10 cellular contexts compared by ENCODE assay signal in the genomic region with DNA sequence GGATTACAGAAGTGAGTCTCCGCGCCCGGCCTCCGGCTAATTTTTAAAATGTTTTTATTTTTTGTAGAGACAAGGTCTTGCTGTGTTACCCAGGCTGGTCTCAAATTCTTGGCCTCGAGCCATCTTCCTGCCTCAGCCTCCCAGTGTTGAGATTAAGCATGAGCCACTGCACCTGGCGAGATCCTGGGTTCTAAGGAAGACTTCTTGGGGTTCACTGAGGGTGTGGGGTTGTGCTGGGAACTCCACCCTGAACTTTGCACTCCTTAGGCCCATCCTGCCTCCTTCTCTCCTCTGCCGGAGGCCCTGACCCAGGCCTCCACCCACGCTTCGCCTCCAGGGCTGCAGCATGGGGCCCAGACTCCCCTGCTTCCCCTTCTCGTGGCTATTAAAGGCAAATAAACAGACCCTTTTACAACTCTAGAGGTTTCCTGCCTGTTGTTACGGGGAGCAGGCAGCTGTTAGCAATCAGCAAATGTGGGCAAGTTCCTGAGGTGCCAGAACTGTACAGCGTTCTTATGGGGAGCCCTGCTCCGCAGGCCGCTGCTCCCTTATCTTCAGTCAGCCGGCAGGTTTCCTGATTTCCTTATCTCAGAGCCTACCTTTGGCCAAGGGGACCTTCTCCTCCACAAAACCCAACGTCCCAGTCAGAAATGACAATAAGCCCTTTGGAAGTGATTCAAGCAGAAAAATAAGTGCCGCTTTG. TPM values are rescaled to one million over a fixed set of nuclear protein-coding genes. Genes with fewer than 3 reads are reported as not detected.
A peak's percentile ranks its signal among the peaks of the same experiment; 100 is the strongest.
DNase-seq lines count a peak whose midpoint lies in the region; ATAC-seq, FAIRE-seq and TF ChIP-seq lines count a peak whose summit lies in the region.
"Had no signal": no experiment of that assay in that cellular context is flagged by ENCODE, and none has a peak within 500 bp of the region (broad histone marks: within the 10 kb centered on the region; RNA-seq: fewer than 3 reads in every experiment).

No MANE protein-coding gene starts in this region.

- POLR2A ChIA-PET in endothelial cell of umbilical vein (lab: Charles Lee): no interaction called here

- peak overlapping the region; percentile 68 for H3K9ac ChIP-seq in BLaER1
- H3K9ac ChIP-seq in endothelial cell of umbilical vein (replicated peaks; ENCODE audit: extremely low read depth, insufficient read depth, low read length): no peak overlapping the region
- H3K9ac ChIP-seq in mesendoderm (ENCODE audit: low read length): no peak overlapping the region

- no peak for TF ChIP-seq CTCF in endothelial cell of umbilical vein (IDR thresholded peaks at IDR 0.05; ENCODE audit: extremely low read depth in 1 of 2, insufficient read depth in 1 of 2, low read depth in 1 of 2, low read length in 2 of 2)

- H3K4me3 ChIP-seq in BLaER1 (0 out of 2 replicates have a peak overlapping the region, but pooled peaks have one; percentile 13), endothelial cell of umbilical vein (replicated peaks in 1 of 3; ENCODE audit: insufficient read depth in 1 of 3, low read depth in 1 of 3, low read length in 3 of 3) (no peak overlapping the region), mesendoderm (ENCODE audit: low read length) (no peak overlapping the region)
- H3K4me3 ChIP-seq: MG63 had no signal

- CTCF ChIA-PET in endothelial cell of umbilical vein (lab: Charles Lee): no interaction called here

- DNase-seq in KG1 (lab: John Stamatoyannopoulos, UW) (peak; percentile 72), endothelial cell of umbilical vein (ENCODE audit: low read depth, low spot score) (peak; percentile 83), NCI-H1417 treated with DMSO at 0.1 percent for 48 hours (lab: John Stamatoyannopoulos, UW) (no peak), AG08395 (ENCODE audit: low spot score) (no peak), mesendoderm (no peak)
- no peak for DNase-seq in activated T-cell treated with anti-CD3 and anti-CD28 coated beads, Interleukin-2, amount 50 U/mL, for 1 hour
- DNase-seq: MG63; naive thymus-derived CD4-positive, alpha-beta T cell had no signal

- no peak overlapping the region for H3K18ac ChIP-seq in mesendoderm (ENCODE audit: low read length)

- no peak overlapping the region for H2BK120ac ChIP-seq in mesendoderm (ENCODE audit: low read depth, low read length)

- no peaks in the 10 kb centered on the region for H3K27me3 ChIP-seq in BLaER1
- H3K27me3 ChIP-seq in endothelial cell of umbilical vein (ENCODE audit: control insufficient read depth in 2 of 2, insufficient read depth in 2 of 2, low read length in 2 of 2): no peaks in the 10 kb centered on the region
- no peaks in the 10 kb centered on the region for H3K27me3 ChIP-seq in mesendoderm (ENCODE audit: insufficient read depth, low read length, poor library complexity)
- H3K27me3 ChIP-seq: MG63 had no signal

- WGBS in mesendoderm (ENCODE audit: extremely low coverage, insufficient coverage, low lambda C conversion rate): no CpG with 5 or more reads among the region's 17 CpGs

- H3K79me1 ChIP-seq in mesendoderm (ENCODE audit: low read length): no peaks in the 10 kb centered on the region

- no peak overlapping the region for H3K23ac ChIP-seq in mesendoderm (ENCODE audit: low read length)

- H3K4me2 ChIP-seq in BLaER1 (peak overlapping the region; percentile 75), endothelial cell of umbilical vein (ENCODE audit: insufficient read depth, low read length) (no peak overlapping the region), mesendoderm (ENCODE audit: low read length) (no peak overlapping the region)

- no peaks in the 10 kb centered on the region for H3K36me3 ChIP-seq in BLaER1
- no peaks in the 10 kb centered on the region for H3K36me3 ChIP-seq in endothelial cell of umbilical vein (ENCODE audit: control insufficient read depth in 2 of 2, extremely low read depth in 1 of 2, insufficient read depth in 2 of 2, low read length in 2 of 2)
- no peaks in the 10 kb centered on the region for H3K36me3 ChIP-seq in mesendoderm (ENCODE audit: control insufficient read depth, insufficient read depth, low read length)
- H3K36me3 ChIP-seq: MG63 had no signal

- H4K8ac ChIP-seq in mesendoderm (ENCODE audit: low read depth, low read length): no peak overlapping the region

- dilution Hi-C loops in endothelial cell of umbilical vein (cut with MboI; ENCODE audit: extremely low pct_ligation_motif_present, low sequenced_read_pairs): no loop called here

- H4K5ac ChIP-seq in mesendoderm (ENCODE audit: low read length): no peak overlapping the region

- H2BK15ac ChIP-seq in mesendoderm (replicated peaks; ENCODE audit: low read depth): no peak overlapping the region

- no peak overlapping the region for H2AK5ac ChIP-seq in mesendoderm (ENCODE audit: low read length)

- no peak overlapping the region for H3K56ac ChIP-seq in mesendoderm (ENCODE audit: low read length)

- H2BK5ac ChIP-seq in mesendoderm (ENCODE audit: low read length): no peak overlapping the region

- H3K27ac ChIP-seq in BLaER1 (peak overlapping the region; percentile 80), endothelial cell of umbilical vein (ENCODE audit: insufficient read depth, low read depth, low read length) (no peak overlapping the region), mesendoderm (ENCODE audit: low read depth, low read length) (no peak overlapping the region)

- H3K4me1 ChIP-seq in BLaER1: peaks cover 66% of the 10 kb centered on the region
- no peaks in the 10 kb centered on the region for H3K4me1 ChIP-seq in endothelial cell of umbilical vein (ENCODE audit: control insufficient read depth, extremely low read depth, insufficient read depth, low read length)
- no peaks in the 10 kb centered on the region for H3K4me1 ChIP-seq in mesendoderm (ENCODE audit: control insufficient read depth, low read depth, low read length)

- intact Hi-C loops in endothelial cell of umbilical vein (cut with micrococcal nuclease): no loop called here

- peak overlapping the region; percentile 33 for H2AFZ ChIP-seq in endothelial cell of umbilical vein (ENCODE audit: low read depth, low read length)

- H4K20me1 ChIP-seq in BLaER1 (no peaks in the 10 kb centered on the region), endothelial cell of umbilical vein (replicated peaks; ENCODE audit: control insufficient read depth, extremely low read depth, insufficient read depth, low read length) (no peaks in the 10 kb centered on the region)

- H3K79me2 ChIP-seq in endothelial cell of umbilical vein (ENCODE audit: control insufficient read depth, insufficient read depth, low read length) (no peaks in the 10 kb centered on the region), mesendoderm (ENCODE audit: control insufficient read depth, insufficient read depth, low read length) (no peaks in the 10 kb centered on the region)

- TF ChIP-seq POLR2A in endothelial cell of umbilical vein (IDR thresholded peaks at IDR 0.05; ENCODE audit: low read depth, low read length): no peak

- peak; percentile 71 for ATAC-seq in GM19351 (IDR thresholded peaks at IDR 0.05; ENCODE audit: unreplicated experiment)
- ATAC-seq: naive thymus-derived CD4-positive, alpha-beta T cell had no signal

- no TSS peak for BruUV-seq in endothelial cell of umbilical vein (replicated peaks; lab: Mats Ljungman, UMichigan)

- no peaks in the 10 kb centered on the region for H3K9me3 ChIP-seq in BLaER1
- H3K9me3 ChIP-seq in endothelial cell of umbilical vein (replicated peaks; ENCODE audit: control insufficient read depth, insufficient read depth, low read length): no peaks in the 10 kb centered on the region
- H3K9me3 ChIP-seq: MG63 had no signal

- no peak for FAIRE-seq in endothelial cell of umbilical vein (lab: Jason Lieb, UNC)

- no peaks in the 10 kb centered on the region for H3K9me1 ChIP-seq in endothelial cell of umbilical vein (replicated peaks; ENCODE audit: control insufficient read depth, extremely low read depth, insufficient read depth, low read length)

- H3K4ac ChIP-seq in mesendoderm (ENCODE audit: low read depth, low read length): no peak overlapping the region

TF ChIP-seq in endothelial cell of umbilical vein, 7 proteins besides CTCF, POLR2A, EP300 and RAD21:
- TF ChIP-seq MYC (IDR thresholded peaks at IDR 0.05; ENCODE audit: low read depth, low read length) (no peak), EZH2 (IDR thresholded peaks at IDR 0.05; ENCODE audit: borderline replicate concordance, low read depth, low read length, severe bottlenecking) (no peak), GATA2 (IDR thresholded peaks at IDR 0.05; ENCODE audit: insufficient read depth, insufficient read length, low read depth, low read length) (no peak), FOS (IDR thresholded peaks at IDR 0.05; ENCODE audit: borderline replicate concordance, insufficient read depth, low read length) (no peak), JUN (IDR thresholded peaks at IDR 0.05; ENCODE audit: borderline replicate concordance, insufficient read depth, insufficient read length, low read depth) (no peak), POLR2AphosphoS5 (IDR thresholded peaks at IDR 0.05; ENCODE audit: insufficient read depth, low read depth, low read length) (no peak)
- TF ChIP-seq, protein P1, sequence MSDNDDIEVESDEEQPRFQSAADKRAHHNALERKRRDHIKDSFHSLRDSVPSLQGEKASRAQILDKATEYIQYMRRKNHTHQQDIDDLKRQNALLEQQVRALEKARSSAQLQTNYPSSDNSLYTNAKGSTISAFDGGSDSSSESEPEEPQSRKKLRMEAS (IDR thresholded peaks at IDR 0.05; ENCODE audit: insufficient read depth, insufficient read length): no peak

RNA-seq across cellular contexts. Expression of a gene that starts 41.0 kb away (rescaled TPM):
- 7.6 and 9.4 TPM in 2 replicates for total RNA-seq in endothelial cell of umbilical vein
- 2.0 and 2.5 TPM in 2 replicates for polyA plus RNA-seq in endothelial cell of umbilical vein
- 3.2 and 3.8 TPM in 2 replicates for polyA plus RNA-seq in endothelial cell of umbilical vein (2011; cell fraction: cytosol; rRNA removed)
- 3.9 and 5.9 TPM in 2 replicates for polyA plus RNA-seq in endothelial cell of umbilical vein (2011; cell fraction: nucleus; rRNA removed)
- polyA plus RNA-seq in endothelial cell of umbilical vein (2012): 3.2 and 5.6 TPM in 2 replicates
- polyA minus RNA-seq in endothelial cell of umbilical vein: 2.1 and 3.3 TPM in 2 replicates
- polyA minus RNA-seq in endothelial cell of umbilical vein (2011; cell fraction: cytosol; rRNA and poly(A)+ RNA removed): 5.7 TPM
- 5.0 and 5.6 TPM in 2 replicates for polyA minus RNA-seq in endothelial cell of umbilical vein (2011; cell fraction: nucleus; rRNA and poly(A)+ RNA removed)
- polyA plus RNA-seq in mesendoderm (2013, experiment 1 of 2): 10.6 TPM
- polyA plus RNA-seq in mesendoderm (2013, experiment 2 of 2): 10.9 TPM

RNA-seq across cellular contexts. Expression of a gene that starts 57.9 kb away (rescaled TPM):
- total RNA-seq in endothelial cell of umbilical vein: 133 and 136 TPM in 2 replicates
- polyA plus RNA-seq in endothelial cell of umbilical vein: 153 and 160 TPM in 2 replicates
- polyA plus RNA-seq in endothelial cell of umbilical vein (2011; cell fraction: cytosol; rRNA removed): 135 and 150 TPM in 2 replicates
- polyA plus RNA-seq in endothelial cell of umbilical vein (2011; cell fraction: nucleus; rRNA removed): 108 and 109 TPM in 2 replicates
- 67.7 and 92.7 TPM in 2 replicates for polyA plus RNA-seq in endothelial cell of umbilical vein (2012)
- 139 and 149 TPM in 2 replicates for polyA minus RNA-seq in endothelial cell of umbilical vein
- polyA minus RNA-seq in endothelial cell of umbilical vein (2011; cell fraction: cytosol; rRNA and poly(A)+ RNA removed): 85.5 TPM
- 40.8 and 68.6 TPM in 2 replicates for polyA minus RNA-seq in endothelial cell of umbilical vein (2011; cell fraction: nucleus; rRNA and poly(A)+ RNA removed)
- polyA plus RNA-seq in mesendoderm (2013, experiment 1 of 2): 277 TPM
- 282 TPM for polyA plus RNA-seq in mesendoderm (2013, experiment 2 of 2)

Comparison
In these comparisons a context has a peak if more than half of its experiments do, and no peak if none do; other contexts are left out.
1. DNase-seq: peak in KG1 (single experiment) and endothelial cell of umbilical vein (single experiment); none in NCI-H1417 treated with DMSO at 0.1 percent for 48 hours (single experiment), AG08395 (single experiment), mesendoderm (single experiment) and activated T-cell treated with anti-CD3 and anti-CD28 coated beads, Interleukin-2, amount 50 U/mL, for 1 hour (single experiment).